ENCODE assay signal across 10 cellular contexts in genomic region chr10:81108516-81109199, GRCh38.
A peak's percentile ranks its signal among the peaks of the same experiment; 100 is the strongest.
DNase-seq lines count a peak whose midpoint lies in the region; ATAC-seq and TF ChIP-seq lines count a peak whose summit lies in the region.
"Had no signal": no experiment of that assay in that cellular context is flagged by ENCODE, and none has a peak within 500 bp of the region (broad histone marks: within the 10 kb centered on the region; RNA-seq: fewer than 3 reads in every experiment).

No MANE protein-coding gene starts in this region.

- no peak for TF ChIP-seq POLR2A in vagina (IDR thresholded peaks at IDR 0.05)

- no peak for TF ChIP-seq CTCF in hepatocyte (IDR thresholded peaks at IDR 0.05; ENCODE audit: poor library complexity)
- TF ChIP-seq CTCF in vagina (IDR thresholded peaks at IDR 0.05): no peak

- ATAC-seq in GM18511 (IDR thresholded peaks at IDR 0.05; ENCODE audit: unreplicated experiment) (peak; percentile 91), GM21717 (IDR thresholded peaks at IDR 0.05; ENCODE audit: unreplicated experiment) (peak; percentile 80), HG03460 (IDR thresholded peaks at IDR 0.05; ENCODE audit: unreplicated experiment) (peak; percentile 80)

- no peaks in the 10 kb centered on the region for H3K79me2 ChIP-seq in hepatocyte

- H3K27ac ChIP-seq in hepatocyte: peak overlapping the region; percentile 83
- H3K27ac ChIP-seq in vagina: no peak overlapping the region

- H3K4me3 ChIP-seq in hepatocyte (no peak overlapping the region), vagina (no peak overlapping the region)

- no peaks in the 10 kb centered on the region for H3K36me3 ChIP-seq in hepatocyte (replicated peaks; ENCODE audit: insufficient read depth, low read depth)
- H3K36me3 ChIP-seq in vagina: no peaks in the 10 kb centered on the region

- H3K4me2 ChIP-seq in hepatocyte: peak overlapping the region; percentile 25

- no peaks in the 10 kb centered on the region for H3K9me2 ChIP-seq in hepatocyte (replicated peaks; ENCODE audit: insufficient read depth)

- H2AFZ ChIP-seq in hepatocyte: no peak overlapping the region

- H4K20me1 ChIP-seq in hepatocyte (ENCODE audit: insufficient read depth, poor library complexity, severe bottlenecking): no peaks in the 10 kb centered on the region

- H3K27me3 ChIP-seq in hepatocyte: no peaks in the 10 kb centered on the region
- no peaks in the 10 kb centered on the region for H3K27me3 ChIP-seq in vagina

- no peaks in the 10 kb centered on the region for H3K4me1 ChIP-seq in hepatocyte (ENCODE audit: insufficient read depth)
- no peaks in the 10 kb centered on the region for H3K4me1 ChIP-seq in vagina

- peak; percentile 61 for DNase-seq in hepatocyte (ENCODE audit: low spot score)
- DNase-seq in activated T-cell treated with anti-CD3 and anti-CD28 coated beads for 4 hours: no peak
- no peak for DNase-seq in NCI-H1417 (lab: John Stamatoyannopoulos, UW)
- no peak for DNase-seq in vagina (ENCODE audit: extremely low spot score in 2 of 2)
- DNase-seq in NCI-H82 (lab: John Stamatoyannopoulos, UW): no peak
- DNase-seq: activated CD4-positive, CD25-positive, alpha-beta regulatory T cell treated with anti-CD3 and anti-CD28 coated beads, Interleukin-2, amount 50 U/mL, for 72 hours; NCI-H1048 had no signal

- H3K9me3 ChIP-seq in hepatocyte (ENCODE audit: low read depth): no peaks in the 10 kb centered on the region
- H3K9me3 ChIP-seq in vagina: no peaks in the 10 kb centered on the region

- WGBS in hepatocyte (ENCODE audit: low lambda C conversion rate, missing lambda C conversion rate): 68% methylated on average over 3 of the region's 3 CpGs

- intact Hi-C loops in vagina (cut with DNase I): no loop called here
